ENCODE assay signal across 31 cellular contexts in genomic region chr6:149477544-149477943, GRCh38. TPM values are rescaled to one million over a fixed set of nuclear protein-coding genes. Genes with fewer than 3 reads are reported as not detected.
DNase-seq lines count a peak whose midpoint lies in the region; ATAC-seq and TF ChIP-seq lines count a peak whose summit lies in the region.
"Had no signal": no experiment of that assay in that cellular context is flagged by ENCODE, and none has a peak within 500 bp of the region (broad histone marks: within the 10 kb centered on the region; RNA-seq: fewer than 3 reads in every experiment).

No MANE protein-coding gene starts in this region.

- POLR2A ChIA-PET in naive thymus-derived CD8-positive, alpha-beta T cell (lab: Charles Lee): interaction anchor here (0.6 kb wide), 1 partner anchor 28 kb away, joined by 3 read pairs; no protein-coding TSS in a partner anchor

- H3K36me3 ChIP-seq in OCI-LY1 (ENCODE audit: insufficient read depth, low read length): peaks cover 10% of the 10 kb centered on the region
- H3K36me3 ChIP-seq: SJSA1, thyroid gland had no signal

- H3K9me3 Mint-ChIP-seq in stimulated activated naive CD8-positive, alpha-beta T cell treated with anti-CD3 and anti-CD28 coated beads, Interleukin-15, Interleukin-2, amounts not matched to agents 100 ng/mL and 50 ng/mL, for 24 hours: no peaks in the 10 kb centered on the region
- no peaks in the 10 kb centered on the region for H3K9me3 Mint-ChIP-seq in stimulated activated naive CD8-positive, alpha-beta T cell treated with anti-CD3 and anti-CD28 coated beads, Interleukin-15, amount 100 ng/mL, for 72 hours
- H3K9me3 Mint-ChIP-seq in activated naive CD8-positive, alpha-beta T cell treated with anti-CD3 and anti-CD28 coated beads, Interleukin-2, amount 50 U/mL, for 24 hours: no peaks in the 10 kb centered on the region
- no peaks in the 10 kb centered on the region for H3K9me3 Mint-ChIP-seq in naive thymus-derived CD8-positive, alpha-beta T cell
- H3K9me3 Mint-ChIP-seq: activated naive CD8-positive, alpha-beta T cell treated with anti-CD3 and anti-CD28 coated beads, Interleukin-2, amount 10 ng/mL, durations not matched to agents 7 days and 5 days; CD8-positive, alpha-beta T cell; mesothelial cell of epicardium; natural killer cell treated with Interleukin-12 subunit alpha and Interleukin-12 subunit beta and Interleukin-15 and Interleukin-18, amount 100 ng/mL, for 72 hours had no signal

- H3K4me1 Mint-ChIP-seq in stimulated activated naive CD8-positive, alpha-beta T cell treated with anti-CD3 and anti-CD28 coated beads, Interleukin-15, Interleukin-2, amounts not matched to agents 100 ng/mL and 50 ng/mL, for 24 hours (ENCODE audit: low read depth): peaks cover 72% of the 10 kb centered on the region
- H3K4me1 Mint-ChIP-seq in stimulated activated naive CD8-positive, alpha-beta T cell treated with anti-CD3 and anti-CD28 coated beads, Interleukin-15, amount 100 ng/mL, for 72 hours: peaks cover 91% of the 10 kb centered on the region
- H3K4me1 Mint-ChIP-seq in activated naive CD8-positive, alpha-beta T cell treated with anti-CD3 and anti-CD28 coated beads, Interleukin-2, amount 50 U/mL, for 24 hours: peaks cover 73% of the 10 kb centered on the region
- peaks cover 29 to 81% (median 49%) of the 10 kb centered on the region in 4 donors for H3K4me1 Mint-ChIP-seq in naive thymus-derived CD8-positive, alpha-beta T cell

- no peak overlapping the region for H2AFZ ChIP-seq in OCI-LY1 (ENCODE audit: low read length)

- peaks cover 98% of the 10 kb centered on the region for H3K4me1 ChIP-seq in OCI-LY1 (ENCODE audit: insufficient read depth, low read length, severe bottlenecking)
- H3K4me1 ChIP-seq: SJSA1 had no signal

- no peaks in the 10 kb centered on the region for H4K20me1 ChIP-seq in OCI-LY1 (ENCODE audit: insufficient read depth, low read length)

- H3K27ac ChIP-seq in OCI-LY1 (ENCODE audit: low read depth, low read length, poor library complexity, severe bottlenecking): peak overlapping the region; percentile 99
- H3K27ac ChIP-seq: dorsolateral prefrontal cortex, SJSA1, thyroid gland, VCaP had no signal

- H3K4me3 Mint-ChIP-seq in stimulated activated naive CD8-positive, alpha-beta T cell treated with anti-CD3 and anti-CD28 coated beads, Interleukin-15, Interleukin-2, amounts not matched to agents 100 ng/mL and 50 ng/mL, for 24 hours: no peak overlapping the region
- peak overlapping the region in 1 of 2 donors; percentile 50 for H3K4me3 Mint-ChIP-seq in stimulated activated naive CD8-positive, alpha-beta T cell treated with anti-CD3 and anti-CD28 coated beads, Interleukin-15, amount 100 ng/mL, for 72 hours
- H3K4me3 Mint-ChIP-seq in activated naive CD8-positive, alpha-beta T cell treated with anti-CD3 and anti-CD28 coated beads, Interleukin-2, amount 50 U/mL, for 24 hours: no peak overlapping the region
- H3K4me3 Mint-ChIP-seq in naive thymus-derived CD8-positive, alpha-beta T cell: peak overlapping the region in 1 of 10 donors; percentile 42
- H3K4me3 Mint-ChIP-seq: activated naive CD8-positive, alpha-beta T cell treated with anti-CD3 and anti-CD28 coated beads, Interleukin-2, amount 10 ng/mL, durations not matched to agents 7 days and 5 days; CD8-positive, alpha-beta T cell; mesothelial cell of epicardium; natural killer cell treated with Interleukin-12 subunit alpha and Interleukin-12 subunit beta and Interleukin-15 and Interleukin-18, amount 100 ng/mL, for 72 hours had no signal

- no peaks in the 10 kb centered on the region for H3K27me3 Mint-ChIP-seq in stimulated activated naive CD8-positive, alpha-beta T cell treated with anti-CD3 and anti-CD28 coated beads, Interleukin-15, Interleukin-2, amounts not matched to agents 100 ng/mL and 50 ng/mL, for 24 hours
- H3K27me3 Mint-ChIP-seq in stimulated activated naive CD8-positive, alpha-beta T cell treated with anti-CD3 and anti-CD28 coated beads, Interleukin-15, amount 100 ng/mL, for 72 hours: no peaks in the 10 kb centered on the region
- H3K27me3 Mint-ChIP-seq in activated naive CD8-positive, alpha-beta T cell treated with anti-CD3 and anti-CD28 coated beads, Interleukin-2, amount 50 U/mL, for 24 hours: no peaks in the 10 kb centered on the region
- no peaks in the 10 kb centered on the region for H3K27me3 Mint-ChIP-seq in naive thymus-derived CD8-positive, alpha-beta T cell
- H3K27me3 Mint-ChIP-seq: activated naive CD8-positive, alpha-beta T cell treated with anti-CD3 and anti-CD28 coated beads, Interleukin-2, amount 10 ng/mL, durations not matched to agents 7 days and 5 days had no signal

- no peak for DNase-seq in stimulated activated naive CD8-positive, alpha-beta T cell treated with anti-CD3 and anti-CD28 coated beads, Interleukin-15, amount 100 ng/mL, for 72 hours
- DNase-seq in activated naive CD8-positive, alpha-beta T cell treated with anti-CD3 and anti-CD28 coated beads, Interleukin-2, amount 50 U/mL, for 24 hours: no peak
- DNase-seq in DMS 273 treated with DMSO at 0.1 percent for 48 hours (lab: John Stamatoyannopoulos, UW) (no peak), NCI-H187 treated with DMSO at 0.1 percent for 48 hours (lab: John Stamatoyannopoulos, UW) (no peak), DMS 273 (lab: John Stamatoyannopoulos, UW; ENCODE audit: unreplicated experiment) (no peak)
- DNase-seq in naive thymus-derived CD8-positive, alpha-beta T cell: no peak
- DNase-seq: activated CD4-positive, alpha-beta T cell treated with anti-CD3 and anti-CD28 coated beads, Interleukin-2, amount 50 U/mL, for 4 hours; activated naive CD8-positive, alpha-beta T cell treated with anti-CD3 and anti-CD28 coated beads, Interleukin-2, amount 10 ng/mL, durations not matched to agents 7 days and 5 days; CD8-positive, alpha-beta T cell; central memory CD4-positive, alpha-beta T cell; DMS153; H7; hypothalamus; NCI-H1694 treated with DMSO at 0.1 percent for 48 hours; NCI-H2171 treated with DMSO at 0.1 percent for 48 hours; NCI-H526; stimulated activated CD4-positive, alpha-beta T cell treated with anti-CD3 and anti-CD28 coated beads, Interleukin-2, amount 100 ng/mL, for 48 hours; stimulated activated naive CD4-positive, alpha-beta T cell treated with Interleukin-2 at 50 U/mL for 16 hours; thyroid gland had no signal

- no peaks in the 10 kb centered on the region for H3K9me3 ChIP-seq in OCI-LY1 (ENCODE audit: low read length)
- H3K9me3 ChIP-seq: SJSA1, thyroid gland had no signal

- H3K9me2 ChIP-seq in OCI-LY1 (ENCODE audit: low read depth, low read length): no peaks in the 10 kb centered on the region

- H3K36me3 Mint-ChIP-seq in stimulated activated naive CD8-positive, alpha-beta T cell treated with anti-CD3 and anti-CD28 coated beads, Interleukin-15, Interleukin-2, amounts not matched to agents 100 ng/mL and 50 ng/mL, for 24 hours (ENCODE audit: low read depth): peaks cover 6% of the 10 kb centered on the region
- peaks cover 18% of the 10 kb centered on the region for H3K36me3 Mint-ChIP-seq in activated naive CD8-positive, alpha-beta T cell treated with anti-CD3 and anti-CD28 coated beads, Interleukin-2, amount 50 U/mL, for 24 hours (ENCODE audit: low read depth)
- peaks cover 0 to 26% (median 0%) of the 10 kb centered on the region in 3 donors for H3K36me3 Mint-ChIP-seq in naive thymus-derived CD8-positive, alpha-beta T cell
- H3K36me3 Mint-ChIP-seq: mesothelial cell of epicardium; natural killer cell treated with Interleukin-12 subunit alpha and Interleukin-12 subunit beta and Interleukin-15 and Interleukin-18, amount 100 ng/mL, for 72 hours had no signal

- peaks cover 4% of the 10 kb centered on the region; the same call in 1 of the 2 replicates for H3K79me2 ChIP-seq in OCI-LY1 (ENCODE audit: insufficient read depth, low read length)

- peak overlapping the region; percentile 67 for H3K27ac Mint-ChIP-seq in stimulated activated naive CD8-positive, alpha-beta T cell treated with anti-CD3 and anti-CD28 coated beads, Interleukin-15, Interleukin-2, amounts not matched to agents 100 ng/mL and 50 ng/mL, for 24 hours
- H3K27ac Mint-ChIP-seq in stimulated activated naive CD8-positive, alpha-beta T cell treated with anti-CD3 and anti-CD28 coated beads, Interleukin-15, amount 100 ng/mL, for 72 hours: no peak overlapping the region
- peak overlapping the region; percentile 52 for H3K27ac Mint-ChIP-seq in activated naive CD8-positive, alpha-beta T cell treated with anti-CD3 and anti-CD28 coated beads, Interleukin-2, amount 50 U/mL, for 24 hours
- peak overlapping the region in 5 of 10 donors; percentile 54 to 84 (median 55) for H3K27ac Mint-ChIP-seq in naive thymus-derived CD8-positive, alpha-beta T cell
- H3K27ac Mint-ChIP-seq: activated naive CD8-positive, alpha-beta T cell treated with anti-CD3 and anti-CD28 coated beads, Interleukin-2, amount 10 ng/mL, durations not matched to agents 7 days and 5 days; CD8-positive, alpha-beta T cell; mesothelial cell of epicardium; natural killer cell treated with Interleukin-12 subunit alpha and Interleukin-12 subunit beta and Interleukin-15 and Interleukin-18, amount 100 ng/mL, for 72 hours had no signal

- peaks cover 6% of the 10 kb centered on the region; the same call in 1 of the 2 replicates for H3F3A ChIP-seq in OCI-LY1 (ENCODE audit: insufficient read depth, low read length)

- H3K4me2 ChIP-seq in OCI-LY1 (ENCODE audit: low read length): peak overlapping the region; percentile 30; the same call in 1 of the 2 replicates
- H3K4me2 ChIP-seq: smooth muscle cell had no signal

- H3K27me3 ChIP-seq in OCI-LY1 (ENCODE audit: insufficient read depth, low read length): no peaks in the 10 kb centered on the region
- H3K27me3 ChIP-seq: dorsolateral prefrontal cortex, SJSA1, thyroid gland had no signal

- no peak for TF ChIP-seq CTCF in OCI-LY1 (IDR thresholded peaks at IDR 0.05; ENCODE audit: low read length)

- H3K9ac ChIP-seq in OCI-LY1 (ENCODE audit: low read length): peak overlapping the region; percentile 17; the same call in 1 of the 2 replicates

- H3K4me3 ChIP-seq in OCI-LY1 (ENCODE audit: low read depth, low read length, poor library complexity, severe bottlenecking): no peak overlapping the region
- H3K4me3 ChIP-seq: dorsolateral prefrontal cortex, SJSA1, smooth muscle cell, thyroid gland had no signal

- no peak for ATAC-seq in stimulated activated naive CD8-positive, alpha-beta T cell treated with anti-CD3 and anti-CD28 coated beads, Interleukin-15, amount 100 ng/mL, for 72 hours
- ATAC-seq in activated naive CD8-positive, alpha-beta T cell treated with anti-CD3 and anti-CD28 coated beads, Interleukin-2, amount 50 U/mL, for 24 hours: no peak
- ATAC-seq in naive thymus-derived CD8-positive, alpha-beta T cell: no peak
- ATAC-seq: CD8-positive, alpha-beta T cell; left lobe of liver; natural killer cell treated with Interleukin-12 subunit alpha and Interleukin-12 subunit beta and Interleukin-15 and Interleukin-18, amount 100 ng/mL, for 72 hours had no signal

RNA-seq across cellular contexts. Expression of gene ZC3H12D, which starts 7.3 kb away (rescaled TPM):
- 10 to 100 TPM; 61.9 to 63.5 TPM for total RNA-seq in naive thymus-derived CD8-positive, alpha-beta T cell
- 1 to 10 TPM; 1.1 to 1.7 (median 1.5) TPM for polyA plus RNA-seq in naive thymus-derived CD8-positive, alpha-beta T cell
- total RNA-seq: G401, LHCN-M2, osteocyte, SJSA1, smooth muscle cell had no signal
- polyA plus RNA-seq: smooth muscle cell had no signal

Comparison
In these comparisons a context has a peak if more than half of its experiments do, and no peak if none do; other contexts are left out.
1. H3K27ac Mint-ChIP-seq: peak in stimulated activated naive CD8-positive, alpha-beta T cell treated with anti-CD3 and anti-CD28 coated beads, Interleukin-15, Interleukin-2, amounts not matched to agents 100 ng/mL and 50 ng/mL, for 24 hours (single experiment) and activated naive CD8-positive, alpha-beta T cell treated with anti-CD3 and anti-CD28 coated beads, Interleukin-2, amount 50 U/mL, for 24 hours (single experiment); none in stimulated activated naive CD8-positive, alpha-beta T cell treated with anti-CD3 and anti-CD28 coated beads, Interleukin-15, amount 100 ng/mL, for 72 hours (0 of 2).